Comparison of ENCODE assay signal across 14 cellular contexts in the genomic region with DNA sequence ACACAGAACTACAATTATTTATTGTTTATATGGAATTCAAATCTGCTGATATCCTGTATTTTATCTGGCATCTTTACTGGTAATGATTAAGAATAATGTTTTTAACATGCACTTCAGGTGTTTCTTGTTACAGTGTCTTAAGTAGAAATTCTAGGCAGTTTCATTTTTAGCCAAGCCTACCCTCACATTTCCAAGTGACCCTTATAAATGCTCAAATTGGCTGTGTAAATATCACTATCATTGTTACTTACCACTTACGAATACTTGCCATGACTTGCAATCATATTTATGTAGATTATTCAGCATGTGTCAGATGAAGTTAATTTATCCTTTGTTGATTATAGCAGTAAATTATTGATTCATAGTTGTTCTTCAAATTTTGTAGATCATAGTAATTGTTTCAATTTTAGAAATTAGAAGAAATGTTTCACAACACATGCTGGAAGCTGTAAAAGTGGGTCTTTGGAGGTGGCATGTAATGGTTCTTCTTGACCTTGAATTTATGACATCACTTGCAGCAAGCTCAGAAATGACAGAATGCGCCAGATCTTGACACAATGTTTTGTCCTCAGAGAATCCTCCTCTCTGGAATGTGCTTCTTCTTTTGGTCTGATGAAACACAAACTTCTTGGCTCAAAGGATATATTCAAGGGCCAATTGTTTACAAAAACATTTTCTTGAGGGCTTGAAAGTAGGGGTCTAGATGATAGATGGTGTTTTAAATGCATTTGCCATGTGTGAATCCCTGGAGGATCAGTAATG.
DNase-seq lines count a peak whose midpoint lies in the region; ATAC-seq and TF ChIP-seq lines count a peak whose summit lies in the region.
"Had no signal": no experiment of that assay in that cellular context is flagged by ENCODE, and none has a peak within 500 bp of the region (broad histone marks: within the 10 kb centered on the region; RNA-seq: fewer than 3 reads in every experiment).

No MANE protein-coding gene starts in this region.

- no peaks in the 10 kb centered on the region for H3K36me3 ChIP-seq in RWPE2 (ENCODE audit: low read depth)

- intact Hi-C loops in sciatic nerve (cut with DNase I): no loop called here

- no peaks in the 10 kb centered on the region for H3K9me3 ChIP-seq in RWPE2 (ENCODE audit: severe bottlenecking)

- DNase-seq in AG10803 (ENCODE audit: low read depth): peak; percentile 89
- DNase-seq in RWPE2 (ENCODE audit: low spot score): no peak
- peak; percentile 56 for DNase-seq in fibroblast of pulmonary artery (ENCODE audit: low read depth)
- DNase-seq in sciatic nerve (ENCODE audit: low spot score): no peak
- DNase-seq in DMS 273 (lab: John Stamatoyannopoulos, UW; ENCODE audit: unreplicated experiment): no peak
- no peak for DNase-seq in omental fat pad (ENCODE audit: low spot score)
- DNase-seq in LoVo (ENCODE audit: low spot score): no peak
- DNase-seq: activated gamma-delta T cell treated with Interleukin-2 at 50 U/mL for 16 hours; CD8-positive, alpha-beta memory T cell; NCI-H2029 treated with DMSO at 0.1 percent for 48 hours; NCI-H524; stimulated activated naive CD8-positive, alpha-beta T cell treated with anti-CD3 and anti-CD28 coated beads, Interleukin-15, amount 100 ng/mL, for 72 hours had no signal

- ATAC-seq in RWPE2 (ENCODE audit: low read depth) (no peak), sciatic nerve (peak; percentile 84), GM18873 (IDR thresholded peaks at IDR 0.05; ENCODE audit: low FRiP score, unreplicated experiment) (no peak), omental fat pad (ENCODE audit: low FRiP score) (no peak)
- ATAC-seq: stimulated activated naive CD8-positive, alpha-beta T cell treated with anti-CD3 and anti-CD28 coated beads, Interleukin-15, amount 100 ng/mL, for 72 hours had no signal

- H3K27me3 ChIP-seq in RWPE2 (ENCODE audit: insufficient read depth, poor library complexity, severe bottlenecking): no peaks in the 10 kb centered on the region

- H3K4me3 ChIP-seq in AG10803 (ENCODE audit: low read length) (no peak overlapping the region), RWPE2 (ENCODE audit: severe bottlenecking) (no peak overlapping the region), fibroblast of pulmonary artery (replicated peaks; ENCODE audit: low read depth, low read length) (no peak overlapping the region)

- H3K4me1 ChIP-seq in RWPE2 (ENCODE audit: insufficient read depth, poor library complexity, severe bottlenecking): peaks cover 16% of the 10 kb centered on the region

- H3K27ac ChIP-seq in RWPE2 (ENCODE audit: poor library complexity, severe bottlenecking): peak overlapping the region; percentile 36
- H3K27ac ChIP-seq: epithelial cell of prostate had no signal

- TF ChIP-seq CTCF in AG10803 (conservative IDR thresholded peaks at IDR 0.05; ENCODE audit: low read length) (no peak), RWPE2 (IDR thresholded peaks at IDR 0.05; ENCODE audit: poor library complexity, severe bottlenecking) (no peak), fibroblast of pulmonary artery (IDR thresholded peaks at IDR 0.05; ENCODE audit: low read length, missing control alignments) (no peak), omental fat pad (IDR thresholded peaks at IDR 0.05) (no peak)

Comparison
In these comparisons a context has a peak if more than half of its experiments do, and no peak if none do; other contexts are left out.
1. DNase-seq: peak in AG10803 (single experiment) and fibroblast of pulmonary artery (single experiment); none in RWPE2 (single experiment), sciatic nerve (single experiment), DMS 273 (single experiment), omental fat pad (single experiment) and LoVo (single experiment).